In genomic region chr9:125189361-125190289, GRCh38 we compare ENCODE assay signal across 1 cellular context.
A peak's percentile ranks its signal among the peaks of the same experiment; 100 is the strongest.
TF ChIP-seq lines count a peak whose summit lies in the region.

Gene PPP6C (minus strand): TSS chr9:125189803. CDS start chr9:125189718, 85 bp downstream.

TF ChIP-seq in K562, 482 proteins besides CTCF, POLR2A, EP300 and RAD21 (continued from another document and continues in another):
- peak; percentile 85 for TF ChIP-seq VEZF1 (CRISPR knock-in tag; IDR thresholded peaks at IDR 0.05)
- no peak for TF ChIP-seq MED1 (CRISPR knock-in tag; IDR thresholded peaks at IDR 0.05; ENCODE audit: borderline replicate concordance)
- TF ChIP-seq THRB (CRISPR knock-in tag; conservative IDR thresholded peaks at IDR 0.05), result no peak
- no peak for TF ChIP-seq CAMTA2 (CRISPR knock-in tag; conservative IDR thresholded peaks at IDR 0.05)
- 0 out of 2 replicates have a peak, but pooled peaks have one; percentile 44 for TF ChIP-seq FOXK1 (CRISPR knock-in tag; IDR thresholded peaks at IDR 0.05; ENCODE audit: borderline replicate concordance)
- TF ChIP-seq MXD1 (CRISPR knock-in tag; IDR thresholded peaks at IDR 0.05; ENCODE audit: borderline replicate concordance, poor library complexity, severe bottlenecking), result no peak
- no peak for TF ChIP-seq LEF1 (IDR thresholded peaks at IDR 0.05)
- TF ChIP-seq ZNF324 (CRISPR knock-in tag; IDR thresholded peaks at IDR 0.05), result no peak
- TF ChIP-seq ZNF764 (CRISPR knock-in tag; IDR thresholded peaks at IDR 0.05; ENCODE audit: low read depth), result no peak
- peak; percentile 86 for TF ChIP-seq ATF1 (CRISPR knock-in tag; IDR thresholded peaks at IDR 0.05)
- peak; percentile 96 for TF ChIP-seq ATF1 (tag; IDR thresholded peaks at IDR 0.05)
- peak; percentile 90 for TF ChIP-seq HMGN3 (IDR thresholded peaks at IDR 0.05; ENCODE audit: borderline replicate concordance, extremely low read depth, insufficient read length, low read depth, low read length)
- no peak for TF ChIP-seq CSDE1 (IDR thresholded peaks at IDR 0.05)
- TF ChIP-seq ZBTB43 (CRISPR knock-in tag; IDR thresholded peaks at IDR 0.05), result peak; percentile 72; the same call in 1 of the 2 replicates
- TF ChIP-seq TCF7L2 (IDR thresholded peaks at IDR 0.05; ENCODE audit: low read depth, low read length), result peak; percentile 42; the same call in 1 of the 2 replicates
- TF ChIP-seq HMG20B (CRISPR knock-in tag; IDR thresholded peaks at IDR 0.05), result no peak
- TF ChIP-seq KDM5B (IDR thresholded peaks at IDR 0.05; ENCODE audit: insufficient replicate concordance, low read depth, low read length), result peak; percentile 64
- TF ChIP-seq EHMT2 (IDR thresholded peaks at IDR 0.05), result no peak
- no peak for TF ChIP-seq HMG20A (CRISPR knock-in tag; conservative IDR thresholded peaks at IDR 0.05)
- TF ChIP-seq KHSRP (IDR thresholded peaks at IDR 0.05), result no peak
- TF ChIP-seq DACH1 (IDR thresholded peaks at IDR 0.05; ENCODE audit: partially characterized antibody), result no peak
- no peak for TF ChIP-seq FOXJ3 (CRISPR knock-in tag; IDR thresholded peaks at IDR 0.05)
- TF ChIP-seq SMARCB1 (IDR thresholded peaks at IDR 0.05; ENCODE audit: insufficient read length, low read depth), result no peak
- no peak for TF ChIP-seq ZBED1 (IDR thresholded peaks at IDR 0.05)
- no peak for TF ChIP-seq ZBTB5 (IDR thresholded peaks at IDR 0.05)
- TF ChIP-seq PCBP1 (IDR thresholded peaks at IDR 0.05; ENCODE audit: low read depth, low read length, poor library complexity, severe bottlenecking), result peak; percentile 95
- TF ChIP-seq ZNF830 (CRISPR knock-in tag; IDR thresholded peaks at IDR 0.05), result no peak
- no peak for TF ChIP-seq ZNF174 (CRISPR knock-in tag; IDR thresholded peaks at IDR 0.05)
- no peak for TF ChIP-seq RBM34 (IDR thresholded peaks at IDR 0.05; ENCODE audit: borderline replicate concordance, insufficient read depth, low read length)
- TF ChIP-seq PREB (CRISPR knock-in tag; IDR thresholded peaks at IDR 0.05), result peak; percentile 49; the same call in 1 of the 2 replicates
- TF ChIP-seq GTF2E2 (tag; IDR thresholded peaks at IDR 0.05), result no peak
- TF ChIP-seq ZBTB12 (CRISPR knock-in tag; IDR thresholded peaks at IDR 0.05), result peak; percentile 92
- no peak for TF ChIP-seq ETS2 (tag; IDR thresholded peaks at IDR 0.05; ENCODE audit: borderline replicate concordance, poor library complexity, severe bottlenecking)
- TF ChIP-seq TEAD2 (tag; IDR thresholded peaks at IDR 0.05), result no peak
- no peak for TF ChIP-seq ZNF696 (CRISPR knock-in tag; conservative IDR thresholded peaks at IDR 0.05)
- no peak for TF ChIP-seq DNMT1 (IDR thresholded peaks at IDR 0.05)
- no peak; the same call in 1 of the 2 replicates for TF ChIP-seq STAT6 (CRISPR knock-in tag; IDR thresholded peaks at IDR 0.05)
- no peak for TF ChIP-seq ELK3 (CRISPR knock-in tag; IDR thresholded peaks at IDR 0.05)
- no peak for TF ChIP-seq NUFIP1 (IDR thresholded peaks at IDR 0.05; ENCODE audit: partially characterized antibody)
- TF ChIP-seq NCOR1 (IDR thresholded peaks at IDR 0.05), result peak; percentile 34; the same call in 1 of the 2 replicates
- no peak for TF ChIP-seq ZNF280A (IDR thresholded peaks at IDR 0.05; ENCODE audit: low read depth, partially characterized antibody)
- no peak for TF ChIP-seq SREBF2 (CRISPR knock-in tag; IDR thresholded peaks at IDR 0.05)
- peak; percentile 38; the same call in 1 of the 2 replicates for TF ChIP-seq POLR2H (tag; IDR thresholded peaks at IDR 0.05; ENCODE audit: low read depth)
- no peak for TF ChIP-seq MEF2D (tag; conservative IDR thresholded peaks at IDR 0.05; ENCODE audit: low read depth)
- no peak for TF ChIP-seq SRSF1 (IDR thresholded peaks at IDR 0.05; ENCODE audit: low read depth, low read length)
- no peak for TF ChIP-seq SMAD2 (IDR thresholded peaks at IDR 0.05; ENCODE audit: low read depth, low read length)
- TF ChIP-seq ZNF143 (CRISPR knock-in tag; IDR thresholded peaks at IDR 0.05), result peak; percentile 98
- no peak for TF ChIP-seq CBFA2T2 (conservative IDR thresholded peaks at IDR 0.05)
- TF ChIP-seq NCOA6 (IDR thresholded peaks at IDR 0.05), result no peak
- TF ChIP-seq RFX5 (IDR thresholded peaks at IDR 0.05; ENCODE audit: low read depth, low read length), result no peak
